ENCODE assay signal across 1 cellular context in the genomic region with DNA sequence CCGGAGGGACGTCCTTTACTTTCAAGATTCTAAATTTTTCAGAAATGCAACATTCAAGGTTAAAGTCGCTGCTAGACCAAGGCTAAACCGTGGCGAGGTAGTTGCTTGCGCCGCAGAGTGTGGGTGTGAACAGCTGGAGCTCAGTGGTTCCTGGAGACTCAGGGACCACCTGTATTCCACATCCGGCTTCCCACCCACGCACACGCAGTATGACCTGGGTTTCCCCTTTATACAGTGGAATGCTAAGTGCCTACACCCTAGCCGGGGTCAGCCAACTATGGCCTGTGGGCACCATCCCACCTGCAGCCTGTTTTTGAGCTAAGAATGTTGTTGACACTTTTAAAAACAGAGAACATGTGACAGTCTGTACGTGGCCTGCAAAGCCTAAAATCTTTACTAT.
TF ChIP-seq lines count a peak whose summit lies in the region.

No MANE protein-coding gene starts in this region.

TF ChIP-seq in GM12878, 131 proteins besides CTCF, POLR2A, EP300 and RAD21:
- no peak for TF ChIP-seq NR2C1 (IDR thresholded peaks at IDR 0.05)
- TF ChIP-seq MTA2 (IDR thresholded peaks at IDR 0.05; ENCODE audit: low read depth): peak; percentile 50
- TF ChIP-seq BHLHE40 (IDR thresholded peaks at IDR 0.05; ENCODE audit: borderline replicate concordance in 1 of 2, low read depth in 2 of 2, low read length in 1 of 2): peak in 1 of 2 experiments; percentile 27; a peak in 1 of 4 replicates
- 0 out of 2 replicates have a peak, but pooled peaks have one; percentile 50 for TF ChIP-seq RELB (IDR thresholded peaks at IDR 0.05; ENCODE audit: low read depth)
- TF ChIP-seq ATF2 (IDR thresholded peaks at IDR 0.05; ENCODE audit: low read length): peak; percentile 58; the same call in 1 of the 2 replicates
- peak; percentile 55 for TF ChIP-seq IKZF1 (conservative IDR thresholded peaks at IDR 0.05)
- TF ChIP-seq MTA3 (IDR thresholded peaks at IDR 0.05; ENCODE audit: borderline replicate concordance, low read length): peak; percentile 68; the same call in 1 of the 2 replicates
- TF ChIP-seq MEF2B (IDR thresholded peaks at IDR 0.05; ENCODE audit: partially characterized antibody, poor library complexity, severe bottlenecking): peak; percentile 21
- peak; percentile 66; the same call in 1 of the 2 replicates for TF ChIP-seq CBFB (IDR thresholded peaks at IDR 0.05; ENCODE audit: low read depth)
- peak; percentile 56; the same call in 1 of the 2 replicates for TF ChIP-seq EED (IDR thresholded peaks at IDR 0.05; ENCODE audit: low read depth)
- TF ChIP-seq BCL11A (IDR thresholded peaks at IDR 0.05; ENCODE audit: low read depth, low read length): peak; percentile 65; the same call in 1 of the 2 replicates
- TF ChIP-seq, protein P1, sequence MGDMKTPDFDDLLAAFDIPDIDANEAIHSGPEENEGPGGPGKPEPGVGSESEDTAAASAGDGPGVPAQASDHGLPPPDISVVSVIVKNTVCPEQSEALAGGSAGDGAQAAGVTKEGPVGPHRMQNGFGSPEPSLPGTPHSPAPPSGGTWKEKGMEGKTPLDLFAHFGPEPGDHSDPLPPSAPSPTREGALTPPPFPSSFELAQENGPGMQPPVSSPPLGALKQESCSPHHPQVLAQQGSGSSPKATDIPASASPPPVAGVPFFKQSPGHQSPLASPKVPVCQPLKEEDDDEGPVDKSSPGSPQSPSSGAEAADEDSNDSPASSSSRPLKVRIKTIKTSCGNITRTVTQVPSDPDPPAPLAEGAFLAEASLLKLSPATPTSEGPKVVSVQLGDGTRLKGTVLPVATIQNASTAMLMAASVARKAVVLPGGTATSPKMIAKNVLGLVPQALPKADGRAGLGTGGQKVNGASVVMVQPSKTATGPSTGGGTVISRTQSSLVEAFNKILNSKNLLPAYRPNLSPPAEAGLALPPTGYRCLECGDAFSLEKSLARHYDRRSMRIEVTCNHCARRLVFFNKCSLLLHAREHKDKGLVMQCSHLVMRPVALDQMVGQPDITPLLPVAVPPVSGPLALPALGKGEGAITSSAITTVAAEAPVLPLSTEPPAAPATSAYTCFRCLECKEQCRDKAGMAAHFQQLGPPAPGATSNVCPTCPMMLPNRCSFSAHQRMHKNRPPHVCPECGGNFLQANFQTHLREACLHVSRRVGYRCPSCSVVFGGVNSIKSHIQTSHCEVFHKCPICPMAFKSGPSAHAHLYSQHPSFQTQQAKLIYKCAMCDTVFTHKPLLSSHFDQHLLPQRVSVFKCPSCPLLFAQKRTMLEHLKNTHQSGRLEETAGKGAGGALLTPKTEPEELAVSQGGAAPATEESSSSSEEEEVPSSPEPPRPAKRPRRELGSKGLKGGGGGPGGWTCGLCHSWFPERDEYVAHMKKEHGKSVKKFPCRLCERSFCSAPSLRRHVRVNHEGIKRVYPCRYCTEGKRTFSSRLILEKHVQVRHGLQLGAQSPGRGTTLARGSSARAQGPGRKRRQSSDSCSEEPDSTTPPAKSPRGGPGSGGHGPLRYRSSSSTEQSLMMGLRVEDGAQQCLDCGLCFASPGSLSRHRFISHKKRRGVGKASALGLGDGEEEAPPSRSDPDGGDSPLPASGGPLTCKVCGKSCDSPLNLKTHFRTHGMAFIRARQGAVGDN (IDR thresholded peaks at IDR 0.05): 0 out of 2 replicates have a peak, but pooled peaks have one; percentile 21
- TF ChIP-seq NR2F1 (conservative IDR thresholded peaks at IDR 0.05): peak; percentile 57
- TF ChIP-seq POU2F2 (IDR thresholded peaks at IDR 0.05; ENCODE audit: borderline replicate concordance, low read depth, low read length): peak; percentile 77; the same call in 1 of the 3 replicates
- TF ChIP-seq NFIC (IDR thresholded peaks at IDR 0.05; ENCODE audit: low read depth, low read length): peak; percentile 46; the same call in 1 of the 2 replicates
- TF ChIP-seq FOXM1 (IDR thresholded peaks at IDR 0.05; ENCODE audit: low read depth, low read length): peak; percentile 75
- TF ChIP-seq TCF12 (IDR thresholded peaks at IDR 0.05; ENCODE audit: low read depth, low read length): peak; percentile 98
- no peak for TF ChIP-seq ZNF217 (IDR thresholded peaks at IDR 0.05)
- peak; percentile 95 for TF ChIP-seq PAX5 (IDR thresholded peaks at IDR 0.05; ENCODE audit: borderline replicate concordance, low read depth, low read length)
- TF ChIP-seq CREM (IDR thresholded peaks at IDR 0.05; ENCODE audit: low read depth): peak; percentile 68
- no peak for TF ChIP-seq MYC (IDR thresholded peaks at IDR 0.05; ENCODE audit: insufficient read depth, insufficient read length, insufficient replicate concordance, low read length, severe bottlenecking)
- TF ChIP-seq CBX5 (IDR thresholded peaks at IDR 0.05; ENCODE audit: low read depth): no peak
- TF ChIP-seq TBL1XR1 (IDR thresholded peaks at IDR 0.05; ENCODE audit: low read depth, low read length): peak; percentile 90
- peak; percentile 78 to 82 for TF ChIP-seq IKZF2 (IDR thresholded peaks at IDR 0.05)
- TF ChIP-seq E4F1 (IDR thresholded peaks at IDR 0.05; ENCODE audit: borderline replicate concordance, partially characterized antibody): no peak
- no peak for TF ChIP-seq SKIL (IDR thresholded peaks at IDR 0.05; ENCODE audit: low read depth, poor library complexity, severe bottlenecking)
- peak; percentile 65 for TF ChIP-seq RELA (IDR thresholded peaks at IDR 0.05; ENCODE audit: borderline replicate concordance, partially characterized antibody)
- no peak for TF ChIP-seq PML (IDR thresholded peaks at IDR 0.05; ENCODE audit: low read length)
- TF ChIP-seq, protein P2, sequence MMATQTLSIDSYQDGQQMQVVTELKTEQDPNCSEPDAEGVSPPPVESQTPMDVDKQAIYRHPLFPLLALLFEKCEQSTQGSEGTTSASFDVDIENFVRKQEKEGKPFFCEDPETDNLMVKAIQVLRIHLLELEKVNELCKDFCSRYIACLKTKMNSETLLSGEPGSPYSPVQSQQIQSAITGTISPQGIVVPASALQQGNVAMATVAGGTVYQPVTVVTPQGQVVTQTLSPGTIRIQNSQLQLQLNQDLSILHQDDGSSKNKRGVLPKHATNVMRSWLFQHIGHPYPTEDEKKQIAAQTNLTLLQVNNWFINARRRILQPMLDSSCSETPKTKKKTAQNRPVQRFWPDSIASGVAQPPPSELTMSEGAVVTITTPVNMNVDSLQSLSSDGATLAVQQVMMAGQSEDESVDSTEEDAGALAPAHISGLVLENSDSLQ (IDR thresholded peaks at IDR 0.05): no peak
- peak; percentile 54 for TF ChIP-seq SP1 (IDR thresholded peaks at IDR 0.05; ENCODE audit: low read depth, low read length)
- peak; percentile 97 for TF ChIP-seq TCF3 (IDR thresholded peaks at IDR 0.05; ENCODE audit: borderline replicate concordance, insufficient read depth, low read depth, low read length)
- no peak for TF ChIP-seq FOXK2 (IDR thresholded peaks at IDR 0.05)
- TF ChIP-seq EGR1 (IDR thresholded peaks at IDR 0.05; ENCODE audit: borderline replicate concordance in 1 of 2, low read depth in 2 of 2, low read length in 2 of 2): peak; percentile 32 to 95
- peak; percentile 86 for TF ChIP-seq RUNX3 (IDR thresholded peaks at IDR 0.05; ENCODE audit: low read length)
- TF ChIP-seq ETV6 (conservative IDR thresholded peaks at IDR 0.05 in 1 of 2, IDR thresholded peaks at IDR 0.05 in 1 of 2; ENCODE audit: borderline replicate concordance in 1 of 2, low read depth in 1 of 2): 0 out of 4 replicates have a peak, but pooled peaks of 1 of the 2 experiments have one; percentile 42
- TF ChIP-seq TAF1 (IDR thresholded peaks at IDR 0.05; ENCODE audit: borderline replicate concordance, low read depth, low read length): no peak
- TF ChIP-seq SRF (IDR thresholded peaks at IDR 0.05; ENCODE audit: low read depth in 2 of 2, low read length in 2 of 2): no peak
- TF ChIP-seq MXI1 (IDR thresholded peaks at IDR 0.05; ENCODE audit: low read depth, low read length): no peak
- TF ChIP-seq SUPT20H (IDR thresholded peaks at IDR 0.05; ENCODE audit: borderline replicate concordance, control insufficient read depth, low read depth, low read length): no peak
- no peak for TF ChIP-seq MAX (IDR thresholded peaks at IDR 0.05; ENCODE audit: low read depth, low read length)
